Comparison of ENCODE assay signal across 8 cellular contexts in genomic region chr6:159169557-159170332, GRCh38. TPM values are rescaled to one million over a fixed set of nuclear protein-coding genes. Genes with fewer than 3 reads are reported as not detected.
DNase-seq lines count a peak whose midpoint lies in the region; ATAC-seq and TF ChIP-seq lines count a peak whose summit lies in the region.

No MANE protein-coding gene starts in this region.

- TF ChIP-seq CTCF in AG10803 (conservative IDR thresholded peaks at IDR 0.05; ENCODE audit: low read length) (0 out of 2 replicates have a peak, but pooled peaks have one; percentile 7), Peyer's patch (IDR thresholded peaks at IDR 0.05) (no peak), uterus (IDR thresholded peaks at IDR 0.05) (no peak)

- H3K27ac ChIP-seq in Peyer's patch: peak overlapping the region in 1 of 4 donors; percentile 19
- no peak overlapping the region for H3K27ac ChIP-seq in muscle layer of duodenum (ENCODE audit: low read length)
- H3K27ac ChIP-seq in uterus: no peak overlapping the region

- H3K4me3 ChIP-seq in AG10803 (ENCODE audit: low read length): peak overlapping the region; percentile 60
- H3K4me3 ChIP-seq in Peyer's patch: peak overlapping the region; percentile 8 to 51 (median 46)
- peak overlapping the region; percentile 34 to 64 for H3K4me3 ChIP-seq in muscle layer of duodenum (ENCODE audit: low read depth in 1 of 2, low read length in 2 of 2)
- peak overlapping the region; percentile 19 to 31 for H3K4me3 ChIP-seq in uterus

- H3K9me3 ChIP-seq in Peyer's patch (no peaks in the 10 kb centered on the region), muscle layer of duodenum (ENCODE audit: control insufficient read depth in 1 of 2, low read length in 2 of 2) (no peaks in the 10 kb centered on the region), uterus (no peaks in the 10 kb centered on the region)

- peaks cover 0 to 20% (median 3%) of the 10 kb centered on the region in 4 donors for H3K4me1 ChIP-seq in Peyer's patch
- H3K4me1 ChIP-seq in muscle layer of duodenum (ENCODE audit: control insufficient read depth in 1 of 2, insufficient read depth in 2 of 2, low read length in 2 of 2): peaks cover 0 to 24% of the 10 kb centered on the region in 2 donors
- H3K4me1 ChIP-seq in uterus: no peaks in the 10 kb centered on the region

- no peak for TF ChIP-seq POLR2A in Peyer's patch (IDR thresholded peaks at IDR 0.05)
- no peak for TF ChIP-seq POLR2A in uterus (IDR thresholded peaks at IDR 0.05)

- intact Hi-C loops in uterus (cut with DNase I; ENCODE audit: low total_unique reads): no loop called here

- DNase-seq in AG10803 (ENCODE audit: low read depth) (peak; percentile 47), Peyer's patch (no peak), ecto neural progenitor cell (ENCODE audit: low spot score) (peak; percentile 71), uterus (peak in 1 of 2 donors; percentile 23), NCI-H446 treated with DMSO at 0.1 percent for 48 hours (lab: John Stamatoyannopoulos, UW) (no peak), occipital lobe (lab: John Stamatoyannopoulos, UW) (no peak)

- ATAC-seq in GM19395 (IDR thresholded peaks at IDR 0.05; ENCODE audit: unreplicated experiment): peak; percentile 23

- H3K27me3 ChIP-seq in Peyer's patch (peaks cover 0 to 3% of the 10 kb centered on the region in 2 donors), muscle layer of duodenum (ENCODE audit: low read depth, low read length) (peaks cover 30% of the 10 kb centered on the region), uterus (no peaks in the 10 kb centered on the region)

- H3K36me3 ChIP-seq in Peyer's patch (no peaks in the 10 kb centered on the region), muscle layer of duodenum (ENCODE audit: control insufficient read depth in 1 of 2, insufficient read depth in 2 of 2, low read length in 2 of 2) (no peaks in the 10 kb centered on the region), uterus (no peaks in the 10 kb centered on the region)

RNA-seq across cellular contexts. Expression of gene FNDC1, which starts 0.5 kb away (rescaled TPM):
- 1 to 10 TPM in 1 of 4 donors, under 1 TPM in 1, not detected in 2; 0.54 to 1.7 TPM for total RNA-seq in Peyer's patch
- 10 to 100 TPM in 1 of 4 donors, under 1 TPM in 2, not detected in 1; 0.26 to 28.1 (median 0.55) TPM for total RNA-seq in uterus
- 1.1 TPM for total RNA-seq in occipital lobe

Comparison
In these comparisons a context has a peak if more than half of its experiments do, and no peak if none do; other contexts are left out.
1. DNase-seq: peak in AG10803 (single experiment) and ecto neural progenitor cell (single experiment); none in Peyer's patch (0 of 3), NCI-H446 treated with DMSO at 0.1 percent for 48 hours (single experiment) and occipital lobe (single experiment).
2. Peak in every context shown above with its lines, with median percentiles within 50 percentile points of each other: H3K4me3 ChIP-seq.